In genomic region chr2:86622409-86622877, GRCh38 we compare ENCODE assay signal across 1 cellular context.
TF ChIP-seq lines count a peak whose summit lies in the region.

No MANE protein-coding gene starts in this region.

TF ChIP-seq in IMR-90, 13 proteins besides CTCF, POLR2A, EP300 and RAD21:
- TF ChIP-seq CHD1 (IDR thresholded peaks at IDR 0.05; ENCODE audit: low read depth, low read length), result no peak
- TF ChIP-seq RFX5 (IDR thresholded peaks at IDR 0.05; ENCODE audit: low read depth, low read length), result no peak
- TF ChIP-seq BHLHE40 (IDR thresholded peaks at IDR 0.05; ENCODE audit: low read depth, low read length), result no peak
- TF ChIP-seq MAZ (IDR thresholded peaks at IDR 0.05; ENCODE audit: borderline replicate concordance, low read depth, low read length), result no peak
- no peak for TF ChIP-seq CEBPB (IDR thresholded peaks at IDR 0.05; ENCODE audit: low read depth, low read length)
- TF ChIP-seq SMC3 (IDR thresholded peaks at IDR 0.05; ENCODE audit: low read depth, low read length), result no peak
- TF ChIP-seq ELK1 (IDR thresholded peaks at IDR 0.05; ENCODE audit: borderline replicate concordance, low read depth, low read length), result no peak
- TF ChIP-seq NFE2L2 (IDR thresholded peaks at IDR 0.05; ENCODE audit: low read depth, low read length), result no peak
- no peak for TF ChIP-seq MAFK (IDR thresholded peaks at IDR 0.05; ENCODE audit: low read depth, low read length)
- no peak for TF ChIP-seq FOS (IDR thresholded peaks at IDR 0.05; ENCODE audit: low read depth, low read length)
TF ChIP-seq in IMR-90: peak in this region for 0.
